ENCODE assay signal across 9 cellular contexts in genomic region chrX:78024349-78025108, GRCh38. TPM values are rescaled to one million over a fixed set of nuclear protein-coding genes. Genes with fewer than 3 reads are reported as not detected.
DNase-seq lines count a peak whose midpoint lies in the region; ATAC-seq, FAIRE-seq and TF ChIP-seq lines count a peak whose summit lies in the region.
"Had no signal": no experiment of that assay in that cellular context is flagged by ENCODE, and none has a peak within 500 bp of the region (broad histone marks: within the 10 kb centered on the region; RNA-seq: fewer than 3 reads in every experiment).

No MANE protein-coding gene starts in this region.

- peaks cover 5% of the 10 kb centered on the region for H3K4me1 Mint-ChIP-seq in CD8-positive, alpha-beta T cell (ENCODE audit: low read depth)

- TF ChIP-seq RAD21 in K562 (CRISPR knock-in tag; conservative IDR thresholded peaks at IDR 0.05 in 1 of 2, IDR thresholded peaks at IDR 0.05 in 1 of 2): peak; percentile 49 to 72

- no peaks in the 10 kb centered on the region for H3K9me1 ChIP-seq in K562 (ENCODE audit: control insufficient read depth, insufficient read depth, low read length)

- peaks cover 4% of the 10 kb centered on the region for H3K36me3 Mint-ChIP-seq in CD8-positive, alpha-beta T cell

- no peak overlapping the region for H2BK5ac ChIP-seq in mesendoderm (ENCODE audit: low read length)

- H3K36me3 ChIP-seq in CD8-positive, alpha-beta T cell (ENCODE audit: insufficient read depth, low read length): no peaks in the 10 kb centered on the region
- H3K36me3 ChIP-seq in K562 (ENCODE audit: control insufficient read depth, insufficient read depth, low read length) (0 out of 3 replicates have a peak, but pooled peaks cover 3% of the 10 kb centered on the region), mesendoderm (ENCODE audit: control insufficient read depth, insufficient read depth, low read length) (no peaks in the 10 kb centered on the region)

- FAIRE-seq in K562 (lab: Jason Lieb, UNC): no peak
- FAIRE-seq: TTC549 had no signal

- H3K27me3 ChIP-seq in CD8-positive, alpha-beta T cell (ENCODE audit: insufficient read depth, low read length): no peaks in the 10 kb centered on the region
- H3K27me3 ChIP-seq in K562 (ENCODE audit: control insufficient read depth in 2 of 2, insufficient read depth in 2 of 2, low read length in 2 of 2) (no peaks in the 10 kb centered on the region), mesendoderm (ENCODE audit: insufficient read depth, low read length, poor library complexity) (no peaks in the 10 kb centered on the region)

- H3K79me2 ChIP-seq in K562 (ENCODE audit: control insufficient read depth, insufficient read depth, low read length) (no peaks in the 10 kb centered on the region), mesendoderm (ENCODE audit: control insufficient read depth, insufficient read depth, low read length) (no peaks in the 10 kb centered on the region)

- H3K4me2 ChIP-seq in K562 (ENCODE audit: insufficient read depth, low read length) (peak overlapping the region; percentile 25; the same call in 1 of the 2 replicates), mesendoderm (ENCODE audit: low read length) (no peak overlapping the region)

- no peak overlapping the region for H3K4me3 Mint-ChIP-seq in CD8-positive, alpha-beta T cell

- TF ChIP-seq EP300 in K562 (IDR thresholded peaks at IDR 0.05; ENCODE audit: low read length): no peak

- TF ChIP-seq POLR2A in GM18505 (IDR thresholded peaks at IDR 0.05; ENCODE audit: borderline replicate concordance, extremely low read depth, insufficient read depth, insufficient read length) (no peak), K562 (conservative IDR thresholded peaks at IDR 0.05) (no peak)

- H3K79me1 ChIP-seq in mesendoderm (ENCODE audit: low read length): no peaks in the 10 kb centered on the region

- no peak overlapping the region for H3K27ac ChIP-seq in CD8-positive, alpha-beta T cell (ENCODE audit: low read depth, low read length)
- H3K27ac ChIP-seq in K562 (ENCODE audit: extremely low read depth, low read depth, low read length) (no peak overlapping the region), mesendoderm (ENCODE audit: low read depth, low read length) (no peak overlapping the region)

- no peak overlapping the region for H3K4me3 ChIP-seq in CD8-positive, alpha-beta T cell (ENCODE audit: low read depth, low read length)
- H3K4me3 ChIP-seq in K562: no peak overlapping the region
- no peak overlapping the region for H3K4me3 ChIP-seq in mesendoderm (ENCODE audit: low read length)

- peak in 4 of 7 experiments; percentile 11 to 50 (median 31) for DNase-seq in CD8-positive, alpha-beta T cell
- peak; percentile 30 for DNase-seq in NCI-H69 (lab: John Stamatoyannopoulos, UW)
- peak; percentile 32 to 56 (median 40) for DNase-seq in K562 (ENCODE audit: extremely low read depth in 1 of 4, low spot score in 3 of 4)
- DNase-seq in mesendoderm: peak; percentile 40

- no peak overlapping the region for H2AK5ac ChIP-seq in mesendoderm (ENCODE audit: low read length)

- no peak overlapping the region for H2BK15ac ChIP-seq in mesendoderm (replicated peaks; ENCODE audit: low read depth)

- peak; percentile 47 for TF ChIP-seq CTCF in CD8-positive, alpha-beta T cell (IDR thresholded peaks at IDR 0.05)
- peak; percentile 51 to 66 (median 60) for TF ChIP-seq CTCF in K562 (IDR thresholded peaks at IDR 0.05 in 2 of 3, conservative IDR thresholded peaks at IDR 0.05 in 1 of 3; ENCODE audit: insufficient read depth in 2 of 3, low read depth in 1 of 3, low read length in 3 of 3)

- no peak overlapping the region for H3K4ac ChIP-seq in mesendoderm (ENCODE audit: low read depth, low read length)

- H3K9me3 Mint-ChIP-seq in CD8-positive, alpha-beta T cell: no peaks in the 10 kb centered on the region

- H3K18ac ChIP-seq in mesendoderm (ENCODE audit: low read length): no peak overlapping the region

- no peak overlapping the region for H2BK120ac ChIP-seq in mesendoderm (ENCODE audit: low read depth, low read length)

- H3K27ac Mint-ChIP-seq in CD8-positive, alpha-beta T cell: no peak overlapping the region

- no peak overlapping the region for H4K8ac ChIP-seq in mesendoderm (ENCODE audit: low read depth, low read length)

- no peak overlapping the region for H3K9ac ChIP-seq in K562 (ENCODE audit: insufficient read depth in 1 of 2, low read depth in 2 of 2, low read length in 2 of 2)
- no peak overlapping the region for H3K9ac ChIP-seq in mesendoderm (ENCODE audit: low read length)

- H3K23ac ChIP-seq in mesendoderm (ENCODE audit: low read length): no peak overlapping the region

- in situ Hi-C loops in K562 (cut with MboI): loop anchor here (10.0 kb wide), 2 partner anchors 120 to 1470 kb away; no protein-coding TSS in a partner anchor

- no peak overlapping the region for H2AFZ ChIP-seq in K562 (ENCODE audit: low read depth, low read length)

- CTCF ChIA-PET in CD8-positive, alpha-beta T cell (lab: Charles Lee): interaction anchor here (0.6 to 4.2 kb wide), 20 partner anchors 9 to 1329 kb away, joined by 3 to 28 read pairs (median 4); partner anchors contain the start of genes ATP7A and COX7B
- CTCF ChIA-PET in K562 (lab: Yijun Ruan, JAX; ENCODE audit: low intra/inter-chr PET ratio): interaction anchor here (0.7 kb wide), 1 partner anchor 1469 kb away, joined by 3 read pairs; no protein-coding TSS in a partner anchor

- peak; percentile 88 for ATAC-seq in CD8-positive, alpha-beta T cell
- ATAC-seq in GM18505 (IDR thresholded peaks at IDR 0.05; ENCODE audit: unreplicated experiment) (peak; percentile 64), K562 (peak; percentile 97), GM21367 (IDR thresholded peaks at IDR 0.05; ENCODE audit: unreplicated experiment) (no peak), GM19023 (IDR thresholded peaks at IDR 0.05; ENCODE audit: unreplicated experiment) (no peak), HG02759 (IDR thresholded peaks at IDR 0.05; ENCODE audit: unreplicated experiment) (no peak)

- no peak overlapping the region for H3K56ac ChIP-seq in mesendoderm (ENCODE audit: low read length)

- no peaks in the 10 kb centered on the region for H3K4me1 ChIP-seq in CD8-positive, alpha-beta T cell (ENCODE audit: insufficient read depth, low read length)
- H3K4me1 ChIP-seq in K562 (replicated peaks in 1 of 2; ENCODE audit: control insufficient read depth in 2 of 2, insufficient read depth in 2 of 2, low read length in 2 of 2) (no peaks in the 10 kb centered on the region; a peak in 1 of 5 replicates), mesendoderm (ENCODE audit: control insufficient read depth, low read depth, low read length) (no peaks in the 10 kb centered on the region)

- H3K9me3 ChIP-seq in CD8-positive, alpha-beta T cell (ENCODE audit: low read length): no peaks in the 10 kb centered on the region
- no peaks in the 10 kb centered on the region for H3K9me3 ChIP-seq in K562 (replicated peaks; ENCODE audit: control insufficient read depth, insufficient read depth, low read depth, low read length)

- WGBS in K562 (ENCODE audit: insufficient coverage, low coverage, missing lambda C conversion rate): 7% methylated on average over 2 of the region's 7 CpGs
- WGBS in mesendoderm (ENCODE audit: extremely low coverage, insufficient coverage, low lambda C conversion rate): no CpG with 5 or more reads among the region's 7 CpGs

- H4K5ac ChIP-seq in mesendoderm (ENCODE audit: low read length): no peak overlapping the region

- POLR2A ChIA-PET in CD8-positive, alpha-beta T cell (lab: Charles Lee): interaction anchor here (1.2 kb wide), 1 partner anchor 125 kb away, joined by 4 read pairs; the partner anchor contains the start of gene COX7B
- POLR2A ChIA-PET in K562 (lab: Yijun Ruan, JAX): interaction anchor here (1.3 kb wide), 1 partner anchor 114 kb away, joined by 3 read pairs; the partner anchor contains the start of gene ATP7A

- intact Hi-C loops in CD8-positive, alpha-beta T cell (cut with DNase I, micrococcal nuclease): loop anchor here (1.0 to 10.0 kb wide), 4 partner anchors 68 to 1744 kb away; partner anchors contain the start of gene ATP7A (in 2 of the 2)
- intact Hi-C loops in K562 (cut with micrococcal nuclease): loop anchor here (1.0 to 10.0 kb wide), 2 partner anchors 114 to 1470 kb away; partner anchors contain the start of gene ATP7A

- BruUV-seq in K562 (replicated peaks; lab: Mats Ljungman, UMichigan): no TSS peak

- H3K27me3 Mint-ChIP-seq in CD8-positive, alpha-beta T cell (ENCODE audit: low read depth): no peaks in the 10 kb centered on the region

- H4K20me1 ChIP-seq in K562 (replicated peaks; ENCODE audit: control insufficient read depth, insufficient read depth, low read length): no peaks in the 10 kb centered on the region

TF ChIP-seq in K562, 482 proteins besides CTCF, POLR2A, EP300 and RAD21 (continues in another document):
- TF ChIP-seq JUND (IDR thresholded peaks at IDR 0.05; ENCODE audit: borderline replicate concordance, low read depth, low read length) (no peak), JUND (tag; IDR thresholded peaks at IDR 0.05; ENCODE audit: borderline replicate concordance, low read depth, low read length) (no peak), NFE2L1 (tag; IDR thresholded peaks at IDR 0.05; ENCODE audit: borderline replicate concordance, low read depth) (no peak), MEIS2 (IDR thresholded peaks at IDR 0.05; ENCODE audit: partially characterized antibody) (peak; percentile 32), KDM4B (IDR thresholded peaks at IDR 0.05; ENCODE audit: borderline replicate concordance in 2 of 2, low read depth in 1 of 2) (no peak), RFX5 (IDR thresholded peaks at IDR 0.05; ENCODE audit: low read depth, low read length) (no peak), NFRKB (IDR thresholded peaks at IDR 0.05; ENCODE audit: low read depth) (no peak)

RNA-seq across cellular contexts. Expression of gene PGAM4, which starts 55.1 kb away (rescaled TPM):
- total RNA-seq in CD8-positive, alpha-beta T cell: not detected
- not detected in 2 replicates for total RNA-seq in K562 (2011; cell fraction: chromatin; rRNA removed; ENCODE audit: low replicate concordance)
- not detected in 2 replicates for total RNA-seq in K562 (2011; cell fraction: nucleolus; rRNA removed)
- not detected in 2 replicates for total RNA-seq in K562 (2011; cell fraction: nucleoplasm; rRNA removed)
- not detected in 2 replicates for total RNA-seq in K562 (2014; rRNA removed)
- 0.32 and 0.55 TPM in 2 replicates for total RNA-seq in K562 (2014; rRNA removed; fragmentation: Illumina TruSeq; extraction: Trizol)
- not detected in 2 replicates for total RNA-seq in K562 (2015; rRNA removed; fragmentation: Illumina TruSeq; extraction: Trizol)
- not detected in 2 replicates for total RNA-seq in K562 (2021)
- polyA plus RNA-seq in K562 (2011; rRNA removed): 0.72 and 0.75 TPM in 2 replicates
- 0.59 and 0.92 TPM in 2 replicates for polyA plus RNA-seq in K562 (2011; cell fraction: cytosol; rRNA removed)
- not detected in 2 replicates for polyA plus RNA-seq in K562 (2011; cell fraction: nucleus; rRNA removed)
- polyA plus RNA-seq in K562 (2012): 0.19 TPM in 1 of 2 replicates, not detected in the other
- not detected in 2 replicates for polyA plus RNA-seq in K562 (2014; fragmentation: Illumina TruSeq; extraction: Trizol)
- polyA plus RNA-seq in K562 (2014; fragmentation: Nextera tagmentation; extraction: Ambion mirVana): not detected
- not detected in 2 replicates for polyA plus RNA-seq in K562 (2014; rRNA removed)
- not detected in 2 replicates for polyA minus RNA-seq in K562 (2011; rRNA and poly(A)+ RNA removed)
- polyA minus RNA-seq in K562 (2011; cell fraction: cytosol; rRNA and poly(A)+ RNA removed): not detected in 2 replicates
- polyA minus RNA-seq in K562 (2011; cell fraction: nucleus; rRNA and poly(A)+ RNA removed): not detected in 2 replicates
- polyA plus RNA-seq in mesendoderm (2013, experiment 1 of 2): not detected
- polyA plus RNA-seq in mesendoderm (2013, experiment 2 of 2): not detected

Comparison
In these comparisons a context has a peak if more than half of its experiments do, and no peak if none do; other contexts are left out.
1. ATAC-seq: peak in CD8-positive, alpha-beta T cell (single experiment), GM18505 (single experiment) and K562 (single experiment); none in GM21367 (single experiment), GM19023 (single experiment) and HG02759 (single experiment).
2. Peak in every context shown above with its lines, with median percentiles within 50 percentile points of each other: DNase-seq.